ENCODE assay signal across 14 cellular contexts in genomic region chr6:39407446-39407993, GRCh38.
DNase-seq lines count a peak whose midpoint lies in the region; ATAC-seq and TF ChIP-seq lines count a peak whose summit lies in the region.
"Had no signal": no experiment of that assay in that cellular context is flagged by ENCODE, and none has a peak within 500 bp of the region (broad histone marks: within the 10 kb centered on the region; RNA-seq: fewer than 3 reads in every experiment).

No MANE protein-coding gene starts in this region.

- no peak for TF ChIP-seq CTCF in GM12865 (IDR thresholded peaks at IDR 0.05; ENCODE audit: insufficient read depth, low read depth, low read length, missing control alignments)

- peak; percentile 49 for DNase-seq in GM12865 (ENCODE audit: low read depth)
- no peak for DNase-seq in activated CD8-positive, alpha-beta memory T cell treated with anti-CD3 and anti-CD28 coated beads for 24 hours
- DNase-seq in NCI-H2081 (lab: John Stamatoyannopoulos, UW): no peak
- no peak for DNase-seq in globus pallidus (ENCODE audit: low spot score)
- no peak for DNase-seq in NCI-H1694 (lab: John Stamatoyannopoulos, UW)
- DNase-seq: activated T-cell treated with anti-CD3 and anti-CD28 coated beads, Interleukin-2, amount 50 U/mL, for 1 hour; H9; NCI-H446 treated with DMSO at 0.1 percent for 48 hours; OCI-M1; psoas muscle; uterus had no signal

- ATAC-seq in GM19324 (IDR thresholded peaks at IDR 0.05; ENCODE audit: low FRiP score, unreplicated experiment) (peak; percentile 49), GM21825 (IDR thresholded peaks at IDR 0.05; ENCODE audit: unreplicated experiment) (peak; percentile 82), HG03139 (IDR thresholded peaks at IDR 0.05; ENCODE audit: unreplicated experiment) (peak; percentile 76)
- ATAC-seq: psoas muscle had no signal

- H3K4me3 ChIP-seq in GM12865 (ENCODE audit: low read depth, low read length): no peak overlapping the region
- H3K4me3 ChIP-seq: psoas muscle, uterus had no signal
